ENCODE assay signal across 34 cellular contexts in the genomic region with DNA sequence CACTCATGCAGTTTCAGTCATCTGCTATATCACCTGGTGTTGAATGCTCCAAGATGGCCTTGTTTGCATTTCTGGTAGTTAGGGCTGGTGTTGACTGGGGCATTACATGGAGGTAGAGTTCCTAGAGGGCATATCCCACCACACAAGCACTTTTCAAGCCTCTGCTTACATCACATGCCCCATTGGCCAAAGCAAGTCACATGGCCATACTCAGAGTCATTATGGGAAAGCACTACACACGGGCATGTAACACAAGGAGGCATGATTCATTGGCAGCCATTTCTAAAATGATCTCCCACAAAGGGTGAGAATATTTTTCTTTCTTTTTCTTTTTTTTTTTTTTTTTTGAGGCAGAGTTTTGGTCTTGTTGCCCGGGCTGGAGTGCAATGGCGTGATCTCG. TPM values are rescaled to one million over a fixed set of nuclear protein-coding genes. Genes with fewer than 3 reads are reported as not detected.
"Had no signal": no experiment of that assay in that cellular context is flagged by ENCODE, and none has a peak within 500 bp of the region (broad histone marks: within the 10 kb centered on the region; RNA-seq: fewer than 3 reads in every experiment).

No MANE protein-coding gene starts in this region.

- H3K36me3 Mint-ChIP-seq: activated CD8-positive, alpha-beta memory T cell treated with anti-CD3 and anti-CD28 coated beads, Interleukin-2, amount 10 ng/mL, durations not matched to agents 7 days and 5 days; activated naive CD8-positive, alpha-beta T cell treated with anti-CD3 and anti-CD28 coated beads, Interleukin-2, amount 10 ng/mL, durations not matched to agents 7 days and 5 days; type B pancreatic cell had no signal

- ATAC-seq: activated CD4-positive, CD25-positive, alpha-beta regulatory T cell treated with anti-CD3 and anti-CD28 coated beads, Interleukin-2, amount 50 U/mL, for 24 hours; activated CD8-positive, alpha-beta memory T cell treated with anti-CD3 and anti-CD28 coated beads, Interleukin-2, amount 10 ng/mL, durations not matched to agents 7 days and 5 days; left cardiac atrium; left ventricle myocardium superior; naive thymus-derived CD4-positive, alpha-beta T cell; pancreas; sciatic nerve had no signal

- H3K27ac ChIP-seq: brain microvascular endothelial cell, coronary artery, pancreas, prostate gland, skin epidermis, thoracic aorta, uterus, WERI-Rb-1 had no signal

- FAIRE-seq: astrocyte, endothelial cell of umbilical vein, keratinocyte, pancreas had no signal

- H3K4me3 Mint-ChIP-seq: activated CD4-positive, alpha-beta memory T cell treated with anti-CD3 and anti-CD28 coated beads, Interleukin-2, amount 10 ng/mL, durations not matched to agents 7 days and 5 days; activated CD4-positive, alpha-beta T cell treated with anti-CD3 and anti-CD28 coated beads, Interleukin-2, amount 10 ng/mL, durations not matched to agents 7 days and 5 days; activated CD8-positive, alpha-beta memory T cell treated with anti-CD3 and anti-CD28 coated beads, Interleukin-2, amount 10 ng/mL, durations not matched to agents 7 days and 5 days; activated naive CD8-positive, alpha-beta T cell treated with anti-CD3 and anti-CD28 coated beads, Interleukin-2, amount 10 ng/mL, durations not matched to agents 7 days and 5 days; naive thymus-derived CD4-positive, alpha-beta T cell; stimulated activated naive CD8-positive, alpha-beta T cell treated with anti-CD3 and anti-CD28 coated beads, Interleukin-15, Interleukin-2, amounts not matched to agents 100 ng/mL and 50 ng/mL, for 24 hours; type B pancreatic cell had no signal

- H3K27ac Mint-ChIP-seq: activated CD4-positive, alpha-beta memory T cell treated with anti-CD3 and anti-CD28 coated beads, Interleukin-2, amount 10 ng/mL, durations not matched to agents 7 days and 5 days; activated CD4-positive, alpha-beta T cell treated with anti-CD3 and anti-CD28 coated beads, Interleukin-2, amount 10 ng/mL, durations not matched to agents 7 days and 5 days; activated CD8-positive, alpha-beta memory T cell treated with anti-CD3 and anti-CD28 coated beads, Interleukin-2, amount 10 ng/mL, durations not matched to agents 7 days and 5 days; activated naive CD8-positive, alpha-beta T cell treated with anti-CD3 and anti-CD28 coated beads, Interleukin-2, amount 10 ng/mL, durations not matched to agents 7 days and 5 days; naive thymus-derived CD4-positive, alpha-beta T cell; stimulated activated naive CD8-positive, alpha-beta T cell treated with anti-CD3 and anti-CD28 coated beads, Interleukin-15, Interleukin-2, amounts not matched to agents 100 ng/mL and 50 ng/mL, for 24 hours; type B pancreatic cell had no signal

- H3K4me1 ChIP-seq: pancreas, prostate gland, uterus had no signal

- DNase-seq: activated CD4-positive, alpha-beta memory T cell treated with anti-CD3 and anti-CD28 coated beads, Interleukin-2, amount 10 ng/mL, durations not matched to agents 7 days and 5 days; activated CD4-positive, alpha-beta T cell treated with anti-CD3 and anti-CD28 coated beads, Interleukin-2, amount 10 ng/mL, durations not matched to agents 7 days and 5 days; activated CD8-positive, alpha-beta memory T cell treated with anti-CD3 and anti-CD28 coated beads, Interleukin-2, amount 10 ng/mL, durations not matched to agents 7 days and 5 days; activated naive CD4-positive, alpha-beta T cell treated with Interleukin-2 at 50 U/mL for 16 hours; activated naive CD8-positive, alpha-beta T cell treated with anti-CD3 and anti-CD28 coated beads, Interleukin-2, amount 10 ng/mL, durations not matched to agents 7 days and 5 days; activated T-cell treated with anti-CD3 and anti-CD28 coated beads, Interleukin-2, amount 50 U/mL, for 48 hours; amniotic stem cell; brain microvascular endothelial cell; head of caudate nucleus; hippocampal formation; left cardiac atrium; left ventricle myocardium superior; midbrain; naive thymus-derived CD4-positive, alpha-beta T cell; nucleus accumbens; pancreas; retina; stimulated activated CD4-positive, alpha-beta T cell treated with anti-CD3 and anti-CD28 coated beads, Interleukin-12 subunit alpha, Interleukin-12 subunit beta, amount 100 ng/mL, for 4 hours; stimulated activated CD4-positive, alpha-beta T cell treated with anti-CD3 and anti-CD28 coated beads, Interleukin-4, amount 100 ng/mL, for 1 hour; T1000; uterus; WERI-Rb-1 had no signal

- H3K4me3 ChIP-seq: coronary artery, pancreas, prostate gland, skin epidermis, thoracic aorta, uterus had no signal

- H3K36me3 ChIP-seq: brain microvascular endothelial cell, pancreas, prostate gland, thoracic aorta, uterus, WERI-Rb-1 had no signal

- H3K9me3 ChIP-seq: pancreas, prostate gland, thoracic aorta, uterus had no signal

- H3K4me1 Mint-ChIP-seq: activated CD4-positive, alpha-beta T cell treated with anti-CD3 and anti-CD28 coated beads, Interleukin-2, amount 10 ng/mL, durations not matched to agents 7 days and 5 days had no signal

- H3K27me3 ChIP-seq: brain microvascular endothelial cell, pancreas, uterus had no signal

- H3K9me3 Mint-ChIP-seq: activated CD4-positive, alpha-beta memory T cell treated with anti-CD3 and anti-CD28 coated beads, Interleukin-2, amount 10 ng/mL, durations not matched to agents 7 days and 5 days; activated CD4-positive, alpha-beta T cell treated with anti-CD3 and anti-CD28 coated beads, Interleukin-2, amount 10 ng/mL, durations not matched to agents 7 days and 5 days; activated naive CD8-positive, alpha-beta T cell treated with anti-CD3 and anti-CD28 coated beads, Interleukin-2, amount 10 ng/mL, durations not matched to agents 7 days and 5 days; stimulated activated naive CD8-positive, alpha-beta T cell treated with anti-CD3 and anti-CD28 coated beads, Interleukin-15, Interleukin-2, amounts not matched to agents 100 ng/mL and 50 ng/mL, for 24 hours; type B pancreatic cell had no signal

RNA-seq across cellular contexts. Expression of a gene that starts 34.2 kb away (rescaled TPM):
- total RNA-seq: activated CD4-positive, alpha-beta memory T cell treated with anti-CD3 and anti-CD28 coated beads, Interleukin-2, amount 10 ng/mL, durations not matched to agents 7 days and 5 days; activated CD4-positive, alpha-beta T cell treated with anti-CD3 and anti-CD28 coated beads, Interleukin-2, amount 10 ng/mL, durations not matched to agents 7 days and 5 days; activated CD8-positive, alpha-beta memory T cell treated with anti-CD3 and anti-CD28 coated beads, Interleukin-2, amount 10 ng/mL, durations not matched to agents 7 days and 5 days; endothelial cell of umbilical vein; sciatic nerve; subcutaneous adipose tissue; thoracic aorta had no signal
- polyA plus RNA-seq: naive thymus-derived CD4-positive, alpha-beta T cell had no signal
